ENCODE assay signal across 1 cellular context in genomic region chr1:14929547-14930223, GRCh38.
A peak's percentile ranks its signal among the peaks of the same experiment; 100 is the strongest.
TF ChIP-seq lines count a peak whose summit lies in the region.

No MANE protein-coding gene starts in this region.

TF ChIP-seq in IMR-90, 13 proteins besides CTCF, POLR2A, EP300 and RAD21 (continued from another document):
- TF ChIP-seq USF2 (IDR thresholded peaks at IDR 0.05; ENCODE audit: low read depth, low read length) (0 out of 2 replicates have a peak, but pooled peaks have one; percentile 7), MXI1 (IDR thresholded peaks at IDR 0.05; ENCODE audit: borderline replicate concordance, low read depth, low read length) (peak; percentile 92), FOS (IDR thresholded peaks at IDR 0.05; ENCODE audit: low read depth, low read length) (peak; percentile 78), RFX5 (IDR thresholded peaks at IDR 0.05; ENCODE audit: low read depth, low read length) (no peak), RCOR1 (IDR thresholded peaks at IDR 0.05; ENCODE audit: insufficient replicate concordance, low read length) (no peak), MAFK (IDR thresholded peaks at IDR 0.05; ENCODE audit: low read depth, low read length) (peak; percentile 99), SMC3 (IDR thresholded peaks at IDR 0.05; ENCODE audit: low read depth, low read length) (no peak), BHLHE40 (IDR thresholded peaks at IDR 0.05; ENCODE audit: low read depth, low read length) (peak; percentile 96)
